In genomic region chr13:114132419-114133121, GRCh38 we compare ENCODE assay signal across 8 cellular contexts. TPM values are rescaled to one million over a fixed set of nuclear protein-coding genes. Genes with fewer than 3 reads are reported as not detected.
DNase-seq lines count a peak whose midpoint lies in the region; ATAC-seq and TF ChIP-seq lines count a peak whose summit lies in the region.

TSS of gene RASA3 (minus strand) at chr13:114132623. CDS start at chr13:114132489, 134 bp downstream.

- no peak for TF ChIP-seq CTCF in endothelial cell (IDR thresholded peaks at IDR 0.05; ENCODE audit: unreplicated experiment)

- CTCF ChIA-PET in activated CD8-positive, alpha-beta memory T cell treated with anti-CD3 and anti-CD28 coated beads for 36 hours (lab: Charles Lee): no interaction called here

- H3K27me3 Mint-ChIP-seq in endothelial cell (ENCODE audit: unreplicated experiment): peaks cover 17% of the 10 kb centered on the region
- no peaks in the 10 kb centered on the region for H3K27me3 Mint-ChIP-seq in stimulated activated naive CD8-positive, alpha-beta T cell treated with anti-CD3 and anti-CD28 coated beads, Interleukin-15, Interleukin-2, amounts not matched to agents 100 ng/mL and 50 ng/mL, for 24 hours

- ATAC-seq in GM18868 (IDR thresholded peaks at IDR 0.05; ENCODE audit: unreplicated experiment): peak; percentile 65
- peak; percentile 47 for ATAC-seq in HG03064 (IDR thresholded peaks at IDR 0.05; ENCODE audit: low read depth, unreplicated experiment)

- peaks cover 17% of the 10 kb centered on the region for H3K36me3 Mint-ChIP-seq in endothelial cell (ENCODE audit: low read depth, unreplicated experiment)
- H3K36me3 Mint-ChIP-seq in stimulated activated naive CD8-positive, alpha-beta T cell treated with anti-CD3 and anti-CD28 coated beads, Interleukin-15, Interleukin-2, amounts not matched to agents 100 ng/mL and 50 ng/mL, for 24 hours (ENCODE audit: low read depth): peaks cover 4% of the 10 kb centered on the region

- H3K4me1 Mint-ChIP-seq in endothelial cell (ENCODE audit: unreplicated experiment): peaks cover 48% of the 10 kb centered on the region
- peaks cover 54% of the 10 kb centered on the region for H3K4me1 Mint-ChIP-seq in stimulated activated naive CD8-positive, alpha-beta T cell treated with anti-CD3 and anti-CD28 coated beads, Interleukin-15, Interleukin-2, amounts not matched to agents 100 ng/mL and 50 ng/mL, for 24 hours (ENCODE audit: low read depth)

- POLR2A ChIA-PET in activated CD8-positive, alpha-beta memory T cell treated with anti-CD3 and anti-CD28 coated beads for 36 hours (lab: Charles Lee): no interaction called here

- H3K4me3 Mint-ChIP-seq in endothelial cell (ENCODE audit: unreplicated experiment): peak within 1 kb of the TSS; percentile 100
- H3K4me3 Mint-ChIP-seq in stimulated activated naive CD8-positive, alpha-beta T cell treated with anti-CD3 and anti-CD28 coated beads, Interleukin-15, Interleukin-2, amounts not matched to agents 100 ng/mL and 50 ng/mL, for 24 hours: peak within 1 kb of the TSS; percentile 100

- peak; percentile 97 for DNase-seq in AG20443 (ENCODE audit: low spot score)
- peak; percentile 41 for DNase-seq in NCI-H460 (ENCODE audit: extremely low read depth, low read depth)
- peak; percentile 83 for DNase-seq in endothelial cell (ENCODE audit: low spot score)
- DNase-seq in medulla oblongata (ENCODE audit: extremely low spot score): peak; percentile 88

- peak within 1 kb of the TSS; percentile 97 for H3K27ac Mint-ChIP-seq in endothelial cell (ENCODE audit: unreplicated experiment)
- H3K27ac Mint-ChIP-seq in stimulated activated naive CD8-positive, alpha-beta T cell treated with anti-CD3 and anti-CD28 coated beads, Interleukin-15, Interleukin-2, amounts not matched to agents 100 ng/mL and 50 ng/mL, for 24 hours: peak within 1 kb of the TSS; percentile 94

- no peaks in the 10 kb centered on the region for H3K9me3 Mint-ChIP-seq in endothelial cell (ENCODE audit: unreplicated experiment)
- no peaks in the 10 kb centered on the region for H3K9me3 Mint-ChIP-seq in stimulated activated naive CD8-positive, alpha-beta T cell treated with anti-CD3 and anti-CD28 coated beads, Interleukin-15, Interleukin-2, amounts not matched to agents 100 ng/mL and 50 ng/mL, for 24 hours

RNA-seq across cellular contexts. Expression of gene RASA3, which starts in this region (rescaled TPM):
- total RNA-seq in NCI-H460 (2014; rRNA removed; shearing (Covaris generic)): 12.4 and 14.2 TPM in 2 replicates
- 11.7 and 16.6 TPM in 2 replicates for polyA plus RNA-seq in NCI-H460 (2014; cell fraction: nucleus; rRNA removed)
- 10 to 100 TPM; 22.1 to 22.5 TPM for total RNA-seq in activated CD8-positive, alpha-beta memory T cell treated with anti-CD3 and anti-CD28 coated beads for 36 hours
- total RNA-seq in endothelial cell (ENCODE audit: unreplicated experiment): 34.0 TPM

Comparison
In these comparisons a context has a peak if more than half of its experiments do, and no peak if none do; other contexts are left out.
1. Peak in every context shown above with its lines: DNase-seq and ATAC-seq.
2. DNase-seq: peak in every context shown above with its lines; median percentile 97 in AG20443; 88 in medulla oblongata; 83 in endothelial cell; 41 in NCI-H460.